Comparison of ENCODE assay signal across 22 cellular contexts in the genomic region with DNA sequence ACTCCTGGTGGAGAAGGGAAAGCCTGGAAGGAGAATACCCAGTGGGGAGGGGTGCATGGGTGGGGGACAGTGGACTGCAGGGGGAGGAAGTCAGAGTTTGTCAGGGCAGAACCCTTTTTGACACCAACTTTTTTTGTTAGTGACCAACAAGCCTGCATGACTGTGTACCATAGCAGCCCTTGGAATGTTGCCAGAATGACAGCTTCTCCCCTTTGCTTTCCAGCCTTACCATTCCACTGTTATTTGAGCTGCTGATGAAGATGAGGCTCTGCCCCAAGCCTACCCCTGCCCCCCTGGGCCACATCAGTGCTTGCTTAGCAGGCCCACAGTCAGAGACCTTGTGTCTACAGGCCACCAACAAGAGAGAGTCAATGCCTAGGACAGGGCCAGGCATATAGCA.
"Had no signal": no experiment of that assay in that cellular context is flagged by ENCODE, and none has a peak within 500 bp of the region (broad histone marks: within the 10 kb centered on the region; RNA-seq: fewer than 3 reads in every experiment).

No MANE protein-coding gene starts in this region.

- H3K4me3 ChIP-seq: gastrocnemius medialis, heart left ventricle, prostate gland, tibial nerve, uterus had no signal

- DNase-seq: activated CD4-positive, CD25-positive, alpha-beta regulatory T cell treated with anti-CD3 and anti-CD28 coated beads, Interleukin-2, amount 50 U/mL, for 72 hours; activated naive CD4-positive, alpha-beta T cell; activated naive CD8-positive, alpha-beta T cell treated with anti-CD3 and anti-CD28 coated beads, Interleukin-2, amount 10 ng/mL, durations not matched to agents 7 days and 5 days; activated T-cell treated with anti-CD3 and anti-CD28 coated beads for 4 hours; anterior cingulate cortex; brain microvascular endothelial cell; gastrocnemius medialis; heart left ventricle; immature natural killer cell; mesendoderm; occipital lobe; right cardiac atrium; small intestine; stimulated activated CD4-positive, alpha-beta T cell treated with anti-CD3 and anti-CD28 coated beads, Interleukin-4, amount 100 ng/mL, for 24 hours; stimulated activated naive CD4-positive, alpha-beta T cell treated with Interleukin-2 at 50 U/mL for 16 hours; substantia nigra; uterus had no signal

- H3K27me3 ChIP-seq: brain microvascular endothelial cell, gastrocnemius medialis, heart left ventricle, tibial nerve, uterus had no signal

- H3K27me3 Mint-ChIP-seq: activated naive CD8-positive, alpha-beta T cell treated with anti-CD3 and anti-CD28 coated beads, Interleukin-2, amount 10 ng/mL, durations not matched to agents 7 days and 5 days; central memory CD8-positive, alpha-beta T cell; dendritic cell treated with granulocyte-macrophage colony-stimulating factor and Interleukin-4, amounts not matched to agents 40 ng/mL and 50 ng/mL, for 4 days; natural killer cell treated with Interleukin-12 subunit alpha and Interleukin-12 subunit beta and Interleukin-15 and Interleukin-18, amount 100 ng/mL, for 72 hours had no signal

- H3K36me3 ChIP-seq: brain microvascular endothelial cell, gastrocnemius medialis, uterus had no signal

- H3K27ac Mint-ChIP-seq: activated naive CD8-positive, alpha-beta T cell treated with anti-CD3 and anti-CD28 coated beads, Interleukin-2, amount 10 ng/mL, durations not matched to agents 7 days and 5 days; dendritic cell treated with granulocyte-macrophage colony-stimulating factor and Interleukin-4, amounts not matched to agents 40 ng/mL and 50 ng/mL, for 4 days; immature natural killer cell; natural killer cell treated with Interleukin-12 subunit alpha and Interleukin-12 subunit beta and Interleukin-15 and Interleukin-18, amount 100 ng/mL, for 72 hours had no signal

- H3K9me3 ChIP-seq: gastrocnemius medialis, prostate gland, tibial nerve, uterus had no signal

- H3K36me3 Mint-ChIP-seq: activated naive CD8-positive, alpha-beta T cell treated with anti-CD3 and anti-CD28 coated beads, Interleukin-2, amount 10 ng/mL, durations not matched to agents 7 days and 5 days; immature natural killer cell; natural killer cell treated with Interleukin-12 subunit alpha and Interleukin-12 subunit beta and Interleukin-15 and Interleukin-18, amount 100 ng/mL, for 72 hours had no signal

- H3K4me1 ChIP-seq: gastrocnemius medialis, heart left ventricle, prostate gland, tibial nerve, uterus had no signal

- H3K4me1 Mint-ChIP-seq: activated naive CD8-positive, alpha-beta T cell treated with anti-CD3 and anti-CD28 coated beads, Interleukin-2, amount 10 ng/mL, durations not matched to agents 7 days and 5 days; central memory CD8-positive, alpha-beta T cell; immature natural killer cell had no signal

- H3K27ac ChIP-seq: brain microvascular endothelial cell, gastrocnemius medialis, heart left ventricle, prostate gland, tibial nerve, uterus had no signal

- H3K4me3 Mint-ChIP-seq: activated naive CD8-positive, alpha-beta T cell treated with anti-CD3 and anti-CD28 coated beads, Interleukin-2, amount 10 ng/mL, durations not matched to agents 7 days and 5 days; central memory CD8-positive, alpha-beta T cell; dendritic cell treated with granulocyte-macrophage colony-stimulating factor and Interleukin-4, amounts not matched to agents 40 ng/mL and 50 ng/mL, for 4 days; immature natural killer cell; natural killer cell treated with Interleukin-12 subunit alpha and Interleukin-12 subunit beta and Interleukin-15 and Interleukin-18, amount 100 ng/mL, for 72 hours had no signal

- ATAC-seq: gastrocnemius medialis; natural killer cell treated with Interleukin-12 subunit alpha and Interleukin-12 subunit beta and Interleukin-15 and Interleukin-18, amount 100 ng/mL, for 72 hours; right cardiac atrium had no signal

- H3K9me3 Mint-ChIP-seq: activated naive CD8-positive, alpha-beta T cell treated with anti-CD3 and anti-CD28 coated beads, Interleukin-2, amount 10 ng/mL, durations not matched to agents 7 days and 5 days; central memory CD8-positive, alpha-beta T cell; natural killer cell treated with Interleukin-12 subunit alpha and Interleukin-12 subunit beta and Interleukin-15 and Interleukin-18, amount 100 ng/mL, for 72 hours had no signal
